In the genomic region with DNA sequence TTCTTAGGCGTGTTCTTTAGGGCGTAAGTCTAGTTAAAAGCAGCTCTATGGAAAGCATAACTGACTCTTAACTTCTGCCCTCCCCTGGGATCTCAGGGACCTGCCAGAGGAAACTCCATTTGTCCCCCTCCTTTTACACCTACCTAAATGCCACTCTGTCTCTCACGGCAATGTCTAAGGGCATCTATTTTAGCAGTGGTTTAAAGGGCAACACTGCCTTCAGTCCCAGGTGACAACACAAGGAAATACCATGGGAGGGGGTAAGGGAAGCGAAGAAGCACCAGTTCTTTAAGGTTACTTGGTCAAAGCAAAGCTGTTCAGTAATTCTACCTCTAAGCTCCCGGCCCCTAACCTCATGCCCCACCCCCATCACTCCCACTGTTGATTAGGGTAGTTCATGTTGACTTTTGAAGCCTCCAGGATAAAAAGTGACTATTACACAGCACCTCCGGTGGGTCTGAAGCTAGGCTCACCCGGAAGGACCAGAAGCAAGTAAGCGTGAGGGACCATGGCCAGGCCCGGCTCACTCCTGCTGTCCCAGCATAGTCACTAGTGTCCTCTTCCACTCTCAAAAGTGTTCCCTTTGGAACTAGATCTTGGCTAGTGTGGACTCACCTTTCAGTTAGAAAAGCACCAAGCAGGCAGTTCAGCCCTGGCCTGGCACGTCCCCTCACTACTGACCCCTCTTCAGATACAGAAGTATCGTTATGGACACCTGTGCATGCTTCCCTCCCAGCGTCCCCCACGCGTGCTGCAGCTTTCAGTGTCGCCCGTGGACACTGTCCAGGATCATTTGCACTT, we compare ENCODE assay signal across 8 cellular contexts. TPM values are rescaled to one million over a fixed set of nuclear protein-coding genes. Genes with fewer than 3 reads are reported as not detected.
DNase-seq lines count a peak whose midpoint lies in the region; ATAC-seq, FAIRE-seq and TF ChIP-seq lines count a peak whose summit lies in the region.

No MANE protein-coding gene starts in this region.

- WGBS in K562 (ENCODE audit: insufficient coverage, low coverage, missing lambda C conversion rate) = 44% methylated on average over 16 of the region's 16 CpGs

- peaks cover 4% of the 10 kb centered on the region for H3K9me1 ChIP-seq in K562 (ENCODE audit: control insufficient read depth, insufficient read depth, low read length)

- H3K4me3 ChIP-seq in K562 (no peak overlapping the region), mucosa of descending colon (no peak overlapping the region), vagina (peak overlapping the region; percentile 41)

- TF ChIP-seq POLR2A in K562 (conservative IDR thresholded peaks at IDR 0.05) (no peak), vagina (IDR thresholded peaks at IDR 0.05) (no peak)

- H3K9ac ChIP-seq in K562 (ENCODE audit: insufficient read depth in 1 of 2, low read depth in 2 of 2, low read length in 2 of 2) = peak overlapping the region in 1 of 2 experiments; percentile 81; a peak in 1 of 4 replicates

- ATAC-seq in K562 = peak; percentile 48
- ATAC-seq in mucosa of descending colon = peak; percentile 11
- ATAC-seq in HG03108 (IDR thresholded peaks at IDR 0.05; ENCODE audit: unreplicated experiment) = no peak
- ATAC-seq in HG02623 (IDR thresholded peaks at IDR 0.05; ENCODE audit: unreplicated experiment) = no peak
- no peak for ATAC-seq in left lobe of liver

- peaks cover 33% of the 10 kb centered on the region for H3K79me2 ChIP-seq in K562 (ENCODE audit: control insufficient read depth, insufficient read depth, low read length)

- CTCF ChIA-PET in K562 (lab: Yijun Ruan, JAX; ENCODE audit: low intra/inter-chr PET ratio) = no interaction called here

- TF ChIP-seq RAD21 in K562 (CRISPR knock-in tag; conservative IDR thresholded peaks at IDR 0.05 in 1 of 2, IDR thresholded peaks at IDR 0.05 in 1 of 2) = no peak

- H3K9me3 ChIP-seq in K562 (replicated peaks; ENCODE audit: control insufficient read depth, insufficient read depth, low read depth, low read length) = no peaks in the 10 kb centered on the region
- H3K9me3 ChIP-seq in mucosa of descending colon = no peaks in the 10 kb centered on the region
- H3K9me3 ChIP-seq in vagina = no peaks in the 10 kb centered on the region

- H3K27me3 ChIP-seq in K562 (ENCODE audit: control insufficient read depth in 2 of 2, insufficient read depth in 2 of 2, low read length in 2 of 2) (no peaks in the 10 kb centered on the region), vagina (no peaks in the 10 kb centered on the region)

- peak; percentile 42 for DNase-seq in stimulated activated CD4-positive, alpha-beta T cell treated with anti-CD3 and anti-CD28 coated beads, Interleukin-15, amount 100 ng/mL, for 24 hours
- DNase-seq in stimulated activated CD4-positive, alpha-beta T cell treated with anti-CD3 and anti-CD28 coated beads, Interleukin-4, amount 100 ng/mL, for 1 hour = no peak
- peak in 2 of 4 experiments; percentile 14 to 33 for DNase-seq in K562 (ENCODE audit: extremely low read depth in 1 of 4, low spot score in 3 of 4)
- DNase-seq in mucosa of descending colon = peak; percentile 54 to 60 (median 58)
- DNase-seq in vagina (ENCODE audit: extremely low spot score in 2 of 2) = no peak
- DNase-seq in left lobe of liver (ENCODE audit: low spot score) = no peak

- BruUV-seq in K562 (replicated peaks; lab: Mats Ljungman, UMichigan) = no TSS peak

- in situ Hi-C loops in K562 (cut with MboI) = no loop called here

- POLR2A ChIA-PET in K562 (lab: Yijun Ruan, JAX) = interaction anchor here (1.0 to 2.2 kb wide), 3 partner anchors 10 to 26 kb away, joined by 4 to 8 read pairs (median 5); no protein-coding TSS in a partner anchor

- no peak overlapping the region for H2AFZ ChIP-seq in K562 (ENCODE audit: low read depth, low read length)

- H3K4me1 ChIP-seq in K562 (replicated peaks in 1 of 2; ENCODE audit: control insufficient read depth in 2 of 2, insufficient read depth in 2 of 2, low read length in 2 of 2) (peaks cover 20 to 28% of the 10 kb centered on the region in 2 experiments), mucosa of descending colon (ENCODE audit: low read depth) (peaks cover 33% of the 10 kb centered on the region), vagina (peaks cover 76% of the 10 kb centered on the region)

- H3K36me3 ChIP-seq in K562 (ENCODE audit: control insufficient read depth, insufficient read depth, low read length) (no peaks in the 10 kb centered on the region), mucosa of descending colon (ENCODE audit: low read depth) (no peaks in the 10 kb centered on the region), vagina (no peaks in the 10 kb centered on the region)

- H3K27ac ChIP-seq in K562 (ENCODE audit: extremely low read depth, low read depth, low read length) (no peak overlapping the region), vagina (peak overlapping the region; percentile 75)

- no peak for TF ChIP-seq EP300 in K562 (IDR thresholded peaks at IDR 0.05; ENCODE audit: low read length)

- H4K20me1 ChIP-seq in K562 (replicated peaks; ENCODE audit: control insufficient read depth, insufficient read depth, low read length) = peaks cover 40% of the 10 kb centered on the region

- peak overlapping the region; percentile 37 for H3K4me2 ChIP-seq in K562 (ENCODE audit: insufficient read depth, low read length)

- intact Hi-C loops in K562 (cut with micrococcal nuclease) (no loop called here), mucosa of descending colon (cut with DNase I, micrococcal nuclease) (no loop called here), vagina (cut with DNase I) (no loop called here)

- no peak for FAIRE-seq in K562 (lab: Jason Lieb, UNC)

- TF ChIP-seq CTCF in K562 (IDR thresholded peaks at IDR 0.05 in 2 of 3, conservative IDR thresholded peaks at IDR 0.05 in 1 of 3; ENCODE audit: insufficient read depth in 2 of 3, low read depth in 1 of 3, low read length in 3 of 3) (no peak), mucosa of descending colon (IDR thresholded peaks at IDR 0.05) (no peak), vagina (IDR thresholded peaks at IDR 0.05) (no peak)

TF ChIP-seq in K562, 482 proteins besides CTCF, POLR2A, EP300 and RAD21:
- TF ChIP-seq, protein P1, sequence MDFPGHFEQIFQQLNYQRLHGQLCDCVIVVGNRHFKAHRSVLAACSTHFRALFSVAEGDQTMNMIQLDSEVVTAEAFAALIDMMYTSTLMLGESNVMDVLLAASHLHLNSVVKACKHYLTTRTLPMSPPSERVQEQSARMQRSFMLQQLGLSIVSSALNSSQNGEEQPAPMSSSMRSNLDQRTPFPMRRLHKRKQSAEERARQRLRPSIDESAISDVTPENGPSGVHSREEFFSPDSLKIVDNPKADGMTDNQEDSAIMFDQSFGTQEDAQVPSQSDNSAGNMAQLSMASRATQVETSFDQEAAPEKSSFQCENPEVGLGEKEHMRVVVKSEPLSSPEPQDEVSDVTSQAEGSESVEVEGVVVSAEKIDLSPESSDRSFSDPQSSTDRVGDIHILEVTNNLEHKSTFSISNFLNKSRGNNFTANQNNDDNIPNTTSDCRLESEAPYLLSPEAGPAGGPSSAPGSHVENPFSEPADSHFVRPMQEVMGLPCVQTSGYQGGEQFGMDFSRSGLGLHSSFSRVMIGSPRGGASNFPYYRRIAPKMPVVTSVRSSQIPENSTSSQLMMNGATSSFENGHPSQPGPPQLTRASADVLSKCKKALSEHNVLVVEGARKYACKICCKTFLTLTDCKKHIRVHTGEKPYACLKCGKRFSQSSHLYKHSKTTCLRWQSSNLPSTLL (IDR thresholded peaks at IDR 0.05) = no peak
- TF ChIP-seq, protein P2, sequence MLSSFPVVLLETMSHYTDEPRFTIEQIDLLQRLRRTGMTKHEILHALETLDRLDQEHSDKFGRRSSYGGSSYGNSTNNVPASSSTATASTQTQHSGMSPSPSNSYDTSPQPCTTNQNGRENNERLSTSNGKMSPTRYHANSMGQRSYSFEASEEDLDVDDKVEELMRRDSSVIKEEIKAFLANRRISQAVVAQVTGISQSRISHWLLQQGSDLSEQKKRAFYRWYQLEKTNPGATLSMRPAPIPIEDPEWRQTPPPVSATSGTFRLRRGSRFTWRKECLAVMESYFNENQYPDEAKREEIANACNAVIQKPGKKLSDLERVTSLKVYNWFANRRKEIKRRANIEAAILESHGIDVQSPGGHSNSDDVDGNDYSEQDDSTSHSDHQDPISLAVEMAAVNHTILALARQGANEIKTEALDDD (IDR thresholded peaks at IDR 0.05) = 0 out of 2 replicates have a peak, but pooled peaks have one; percentile 49
- TF ChIP-seq ETV5 (CRISPR knock-in tag; IDR thresholded peaks at IDR 0.05; ENCODE audit: low read depth) = peak; percentile 17; the same call in 1 of the 2 replicates
- 0 out of 2 replicates have a peak, but pooled peaks have one; percentile 19 for TF ChIP-seq ZNF263 (CRISPR knock-in tag; IDR thresholded peaks at IDR 0.05; ENCODE audit: borderline replicate concordance)
- no peak for TF ChIP-seq YY1 (IDR thresholded peaks at IDR 0.05; ENCODE audit: borderline replicate concordance in 1 of 3, control insufficient read depth in 1 of 3, extremely low read depth in 1 of 3, insufficient read depth in 3 of 3, insufficient read length in 1 of 3, insufficient replicate concordance in 2 of 3, low read depth in 1 of 3, low read length in 2 of 3)

RNA-seq across cellular contexts. Expression of a gene that starts 47.0 kb away (rescaled TPM):
- total RNA-seq in K562 (2011; cell fraction: chromatin; rRNA removed; ENCODE audit: low replicate concordance) = 59.2 and 70.8 TPM in 2 replicates
- 27.7 and 37.1 TPM in 2 replicates for total RNA-seq in K562 (2011; cell fraction: nucleolus; rRNA removed)
- total RNA-seq in K562 (2011; cell fraction: nucleoplasm; rRNA removed) = 34.9 and 43.7 TPM in 2 replicates
- total RNA-seq in K562 (2014; rRNA removed) = 15.0 and 15.1 TPM in 2 replicates
- total RNA-seq in K562 (2014; rRNA removed; fragmentation: Illumina TruSeq; extraction: Trizol) = 16.8 and 18.3 TPM in 2 replicates
- 19.6 and 21.2 TPM in 2 replicates for total RNA-seq in K562 (2015; rRNA removed; fragmentation: Illumina TruSeq; extraction: Trizol)
- 24.4 and 27.7 TPM in 2 replicates for total RNA-seq in K562 (2021)
- polyA plus RNA-seq in K562 (2011; rRNA removed) = 16.1 and 16.5 TPM in 2 replicates
- 14.2 and 14.9 TPM in 2 replicates for polyA plus RNA-seq in K562 (2011; cell fraction: cytosol; rRNA removed)
- polyA plus RNA-seq in K562 (2011; cell fraction: nucleus; rRNA removed) = 71.2 and 83.3 TPM in 2 replicates
- polyA plus RNA-seq in K562 (2012) = 17.4 and 27.1 TPM in 2 replicates
- polyA plus RNA-seq in K562 (2014; fragmentation: Illumina TruSeq; extraction: Trizol) = 20.5 and 24.1 TPM in 2 replicates
- under 1 TPM; 0.52 to 0.70 TPM for polyA plus RNA-seq in K562 (2014; fragmentation: Nextera tagmentation; extraction: Ambion mirVana)
- 25.1 and 25.4 TPM in 2 replicates for polyA plus RNA-seq in K562 (2014; rRNA removed)
- 12.2 and 12.3 TPM in 2 replicates for polyA minus RNA-seq in K562 (2011; rRNA and poly(A)+ RNA removed)
- 6.5 and 8.0 TPM in 2 replicates for polyA minus RNA-seq in K562 (2011; cell fraction: cytosol; rRNA and poly(A)+ RNA removed)
- 12.8 and 20.0 TPM in 2 replicates for polyA minus RNA-seq in K562 (2011; cell fraction: nucleus; rRNA and poly(A)+ RNA removed)
- total RNA-seq in mucosa of descending colon = 10 to 100 TPM; 60.3 to 99.4 (median 91.6) TPM
- total RNA-seq in vagina = 62.9 TPM
- total RNA-seq in left lobe of liver = 32.1 TPM

Comparison
In these comparisons a context has a peak if more than half of its experiments do, and no peak if none do; other contexts are left out.
1. DNase-seq: peak in stimulated activated CD4-positive, alpha-beta T cell treated with anti-CD3 and anti-CD28 coated beads, Interleukin-15, amount 100 ng/mL, for 24 hours (single experiment) and mucosa of descending colon (3 of 3); none in stimulated activated CD4-positive, alpha-beta T cell treated with anti-CD3 and anti-CD28 coated beads, Interleukin-4, amount 100 ng/mL, for 1 hour (single experiment), vagina (0 of 2) and left lobe of liver (single experiment).
2. ATAC-seq: peak in K562 (single experiment) and mucosa of descending colon (single experiment); none in HG03108 (single experiment), HG02623 (single experiment) and left lobe of liver (single experiment).
3. H3K4me3 ChIP-seq: peak in vagina (2 of 2); none in K562 (single experiment) and mucosa of descending colon (single experiment).